ENCODE assay signal across 16 cellular contexts in the genomic region with DNA sequence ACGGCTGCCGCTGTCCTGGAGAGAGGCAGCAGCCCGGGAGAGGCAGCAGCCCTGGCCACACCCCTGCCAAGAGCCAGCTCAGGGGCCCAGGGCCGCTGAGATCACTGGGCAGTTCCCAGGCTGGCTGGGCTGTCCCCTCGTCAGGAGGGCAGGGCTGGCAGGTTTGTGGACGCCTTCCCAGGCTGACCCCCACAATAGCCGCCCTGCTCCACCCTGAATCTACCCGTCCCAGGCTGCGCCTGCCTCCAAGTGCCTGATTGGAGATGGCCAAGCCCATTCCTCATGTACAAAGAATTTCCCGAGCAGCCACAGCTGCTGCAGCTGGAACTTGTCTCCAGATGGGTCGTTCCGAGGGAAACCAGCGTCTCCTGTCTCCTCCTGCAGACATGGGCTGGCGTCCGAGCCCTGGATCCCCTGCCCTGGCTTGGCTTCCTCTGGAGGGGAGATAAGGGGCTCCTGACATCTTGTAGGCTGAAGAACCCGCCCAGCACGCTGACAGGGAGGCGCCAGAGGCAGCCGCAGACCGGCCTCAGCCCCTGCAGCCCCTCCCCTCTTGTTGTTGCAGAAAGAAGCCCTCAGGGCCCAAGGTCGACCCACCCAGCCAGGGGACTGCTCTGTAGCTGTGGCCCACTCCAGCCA. TPM values are rescaled to one million over a fixed set of nuclear protein-coding genes. Genes with fewer than 3 reads are reported as not detected.
A peak's percentile ranks its signal among the peaks of the same experiment; 100 is the strongest.
DNase-seq lines count a peak whose midpoint lies in the region; ATAC-seq and TF ChIP-seq lines count a peak whose summit lies in the region.
"Had no signal": no experiment of that assay in that cellular context is flagged by ENCODE, and none has a peak within 500 bp of the region (broad histone marks: within the 10 kb centered on the region; RNA-seq: fewer than 3 reads in every experiment).

No MANE protein-coding gene starts in this region.

- no peak for ATAC-seq in GM21390 (IDR thresholded peaks at IDR 0.05; ENCODE audit: unreplicated experiment)
- ATAC-seq in GM21367 (IDR thresholded peaks at IDR 0.05; ENCODE audit: unreplicated experiment) = no peak
- ATAC-seq: activated naive CD4-positive, alpha-beta T cell treated with anti-CD3 and anti-CD28 coated beads, Interleukin-2, amount 50 U/mL, for 72 hours had no signal

- H2BK5ac ChIP-seq in trophoblast cell (ENCODE audit: low read depth, low read length, poor library complexity) = no peak overlapping the region

- H3K79me2 ChIP-seq in hepatocyte = peaks cover 18% of the 10 kb centered on the region
- H3K79me2 ChIP-seq in trophoblast cell (ENCODE audit: control insufficient read depth, insufficient read depth, low read length, poor library complexity) = no peaks in the 10 kb centered on the region

- no peak for TF ChIP-seq CTCF in hepatocyte (IDR thresholded peaks at IDR 0.05; ENCODE audit: poor library complexity)

- peak overlapping the region; percentile 40 for H3K14ac ChIP-seq in trophoblast cell (ENCODE audit: low read length)

- H2AFZ ChIP-seq in hepatocyte (no peak overlapping the region), trophoblast cell (ENCODE audit: insufficient read depth, low read length, poor library complexity) (no peak overlapping the region)

- H2BK12ac ChIP-seq in trophoblast cell (ENCODE audit: low read length) = no peak overlapping the region

- DNase-seq in ELF-1 (ENCODE audit: low read depth, low spot score) (peak; percentile 83), adipocyte (ENCODE audit: low read depth) (peak; percentile 16), hepatocyte (ENCODE audit: low spot score) (peak; percentile 92), trophoblast cell (no peak), NOMO-1 (lab: John Stamatoyannopoulos, UW; ENCODE audit: unreplicated experiment in 2 of 2) (no peak), substantia nigra (lab: John Stamatoyannopoulos, UW) (no peak)
- DNase-seq: GF-D8, midbrain, NCI-H1930 had no signal

- H3K18ac ChIP-seq in trophoblast cell (ENCODE audit: low read length) = no peak overlapping the region

- no peak overlapping the region for H4K12ac ChIP-seq in trophoblast cell (ENCODE audit: low read depth, low read length)

- H4K20me1 ChIP-seq in hepatocyte (ENCODE audit: insufficient read depth, poor library complexity, severe bottlenecking) = no peaks in the 10 kb centered on the region

- H3K4me1 ChIP-seq in adipocyte (ENCODE audit: control insufficient read depth, insufficient read depth, low read length) (peaks cover 2% of the 10 kb centered on the region), hepatocyte (ENCODE audit: insufficient read depth) (peaks cover 99% of the 10 kb centered on the region), trophoblast cell (ENCODE audit: control insufficient read depth in 1 of 2, insufficient read depth in 2 of 2, low read length in 2 of 2) (peaks cover 12 to 21% of the 10 kb centered on the region in 2 experiments)

- no peak overlapping the region for H3K4ac ChIP-seq in trophoblast cell (ENCODE audit: low read depth, low read length)

- H3K9ac ChIP-seq in adipocyte (ENCODE audit: low read length) = no peak overlapping the region
- H3K9ac ChIP-seq in trophoblast cell (ENCODE audit: low read length) = no peak overlapping the region
- H3K9ac ChIP-seq: BLaER1 treated with 17β-estradiol and CSF1 and Interleukin-3, amounts not matched to agents 10 nM and 100 nM had no signal

- H3K9me3 ChIP-seq in adipocyte (ENCODE audit: control insufficient read depth, low read length) (no peaks in the 10 kb centered on the region), hepatocyte (ENCODE audit: low read depth) (no peaks in the 10 kb centered on the region), trophoblast cell (ENCODE audit: insufficient read depth, low read depth, low read length) (peaks cover 8% of the 10 kb centered on the region)
- H3K9me3 ChIP-seq: BLaER1 treated with 17β-estradiol and CSF1 and Interleukin-3, amounts not matched to agents 10 nM and 100 nM; tibial nerve had no signal

- 4% methylated on average over 21 of the region's 21 CpGs for WGBS in hepatocyte (ENCODE audit: low lambda C conversion rate, missing lambda C conversion rate)
- no CpG with 5 or more reads among the region's 21 CpGs for WGBS in trophoblast cell (ENCODE audit: extremely low coverage, insufficient coverage, insufficient read length)

- peaks cover 3% of the 10 kb centered on the region for H3K79me1 ChIP-seq in trophoblast cell (ENCODE audit: low read length)

- H3K27me3 ChIP-seq in adipocyte (replicated peaks; ENCODE audit: control insufficient read depth, insufficient read depth, low read length) (peaks cover 85% of the 10 kb centered on the region), hepatocyte (no peaks in the 10 kb centered on the region), trophoblast cell (ENCODE audit: insufficient read depth, low read length) (peaks cover 6% of the 10 kb centered on the region)

- H3K36me3 ChIP-seq in adipocyte (ENCODE audit: control insufficient read depth, insufficient read depth, low read length, severe bottlenecking) (no peaks in the 10 kb centered on the region), hepatocyte (replicated peaks; ENCODE audit: insufficient read depth, low read depth) (no peaks in the 10 kb centered on the region), trophoblast cell (ENCODE audit: control insufficient read depth in 1 of 2, insufficient read depth in 2 of 2, low read length in 2 of 2) (no peaks in the 10 kb centered on the region)
- H3K36me3 ChIP-seq: BLaER1 treated with 17β-estradiol and CSF1 and Interleukin-3, amounts not matched to agents 10 nM and 100 nM; tibial nerve had no signal

- no peak overlapping the region for H4K8ac ChIP-seq in trophoblast cell (ENCODE audit: low read depth, low read length)

- no peak overlapping the region for H4K91ac ChIP-seq in trophoblast cell (ENCODE audit: low read depth, low read length)

- H3K23ac ChIP-seq in trophoblast cell (ENCODE audit: low read length) = no peak overlapping the region

- H3K27ac ChIP-seq in hepatocyte (peak overlapping the region; percentile 98), trophoblast cell (ENCODE audit: low read depth, low read length) (no peak overlapping the region), substantia nigra (ENCODE audit: low read depth, low read length, poor library complexity, severe bottlenecking) (no peak overlapping the region)
- H3K27ac ChIP-seq: BLaER1 treated with 17β-estradiol and CSF1 and Interleukin-3, amounts not matched to agents 10 nM and 100 nM; tibial nerve had no signal

- H3K4me3 ChIP-seq in adipocyte (ENCODE audit: low read length) (no peak overlapping the region), hepatocyte (no peak overlapping the region), trophoblast cell (ENCODE audit: low read depth, low read length) (no peak overlapping the region)
- H3K4me3 ChIP-seq: BLaER1 treated with 17β-estradiol and CSF1 and Interleukin-3, amounts not matched to agents 10 nM and 100 nM; tibial nerve had no signal

- H2AK5ac ChIP-seq in trophoblast cell (ENCODE audit: low read length) = no peak overlapping the region

- peak overlapping the region; percentile 91 for H3K4me2 ChIP-seq in hepatocyte
- peak overlapping the region; percentile 11 for H3K4me2 ChIP-seq in trophoblast cell (ENCODE audit: low read length)

- no peak overlapping the region for H2BK120ac ChIP-seq in trophoblast cell (ENCODE audit: insufficient read depth, low read length, poor library complexity)

- H3K9me2 ChIP-seq in hepatocyte (replicated peaks; ENCODE audit: insufficient read depth) = no peaks in the 10 kb centered on the region

RNA-seq across cellular contexts. Expression of a gene that starts 9.4 kb away (rescaled TPM):
- 22.2 and 28.7 TPM in 2 replicates for total RNA-seq in hepatocyte
- polyA plus RNA-seq in hepatocyte = 43.5 and 53.6 TPM in 2 replicates
- 0.85 and 0.90 TPM in 2 replicates for polyA plus RNA-seq in trophoblast cell (2013)
- total RNA-seq: activated CD8-positive, alpha-beta memory T cell treated with anti-CD3 and anti-CD28 coated beads for 36 hours; activated naive CD4-positive, alpha-beta T cell treated with anti-CD3 and anti-CD28 coated beads, Interleukin-2, amount 50 U/mL, for 72 hours; T-helper 2 cell treated with Interferon-gamma antibody and Interleukin-4, amounts not matched to agents 100 ng/mL and 5 ng/mL, for 36 hours had no signal

RNA-seq across cellular contexts. Expression of a gene that starts 57.8 kb away (rescaled TPM):
- total RNA-seq in hepatocyte = 4.1 and 5.7 TPM in 2 replicates
- 6.4 and 6.9 TPM in 2 replicates for polyA plus RNA-seq in hepatocyte
- 7.9 TPM in 2 replicates for polyA plus RNA-seq in trophoblast cell (2013)
- total RNA-seq: activated CD8-positive, alpha-beta memory T cell treated with anti-CD3 and anti-CD28 coated beads for 36 hours; activated naive CD4-positive, alpha-beta T cell treated with anti-CD3 and anti-CD28 coated beads, Interleukin-2, amount 50 U/mL, for 72 hours; T-helper 2 cell treated with Interferon-gamma antibody and Interleukin-4, amounts not matched to agents 100 ng/mL and 5 ng/mL, for 36 hours; tibial nerve had no signal

Comparison
In these comparisons a context has a peak if more than half of its experiments do, and no peak if none do; other contexts are left out.
1. DNase-seq: peak in ELF-1 (single experiment), adipocyte (single experiment) and hepatocyte (single experiment); none in trophoblast cell (0 of 2), NOMO-1 (0 of 2) and substantia nigra (0 of 49).